ENCODE assay signal across 8 cellular contexts in genomic region chr6:8983202-8983688, GRCh38.
DNase-seq lines count a peak whose midpoint lies in the region; ATAC-seq and TF ChIP-seq lines count a peak whose summit lies in the region.

No MANE protein-coding gene starts in this region.

- in situ Hi-C loops in Caki2 (cut with HindIII; ENCODE audit: low pct_unique_long_range_greater_than_20kb, low sequenced_read_pairs), result no loop called here

- peak; percentile 91 for ATAC-seq in GM19468 (IDR thresholded peaks at IDR 0.05; ENCODE audit: extremely low read depth, unreplicated experiment)
- peak; percentile 94 for ATAC-seq in HG03565 (IDR thresholded peaks at IDR 0.05; ENCODE audit: unreplicated experiment)
- ATAC-seq in activated CD8-positive, alpha-beta T cell treated with anti-CD3 and anti-CD28 coated beads for 36 hours, result peak; percentile 94
- ATAC-seq in mucosa of descending colon, result peak; percentile 92
- peak; percentile 74 for ATAC-seq in stimulated activated memory B cell treated with anti-CD40 and anti-IgM and Interleukin-4, amounts not matched to agents 10 μg/mL and 1 μg/mL and 100 μg/mL, for 72 hours

- peaks cover 18% of the 10 kb centered on the region for H3K27me3 Mint-ChIP-seq in activated CD8-positive, alpha-beta T cell treated with anti-CD3 and anti-CD28 coated beads for 36 hours
- no peaks in the 10 kb centered on the region for H3K27me3 Mint-ChIP-seq in endothelial cell (ENCODE audit: unreplicated experiment)
- peaks cover 33% of the 10 kb centered on the region for H3K27me3 Mint-ChIP-seq in stimulated activated memory B cell treated with anti-CD40 and anti-IgM and Interleukin-4, amounts not matched to agents 10 μg/mL and 1 μg/mL and 100 μg/mL, for 72 hours

- no peaks in the 10 kb centered on the region for H3K9me3 ChIP-seq in mucosa of descending colon

- intact Hi-C loops in activated CD8-positive, alpha-beta T cell treated with anti-CD3 and anti-CD28 coated beads for 36 hours (cut with micrococcal nuclease), result no loop called here
- intact Hi-C loops in mucosa of descending colon (cut with DNase I, micrococcal nuclease), result loop anchor here (5.0 to 10.0 kb wide), 2 partner anchors 429 to 1452 kb away; no protein-coding TSS in a partner anchor

- no peak overlapping the region for H3K27ac Mint-ChIP-seq in activated CD8-positive, alpha-beta T cell treated with anti-CD3 and anti-CD28 coated beads for 36 hours
- H3K27ac Mint-ChIP-seq in endothelial cell (ENCODE audit: unreplicated experiment), result no peak overlapping the region
- no peak overlapping the region for H3K27ac Mint-ChIP-seq in stimulated activated memory B cell treated with anti-CD40 and anti-IgM and Interleukin-4, amounts not matched to agents 10 μg/mL and 1 μg/mL and 100 μg/mL, for 72 hours

- no peaks in the 10 kb centered on the region for H3K4me1 Mint-ChIP-seq in activated CD8-positive, alpha-beta T cell treated with anti-CD3 and anti-CD28 coated beads for 36 hours (ENCODE audit: low read depth)
- H3K4me1 Mint-ChIP-seq in endothelial cell (ENCODE audit: unreplicated experiment), result peaks cover 11% of the 10 kb centered on the region
- H3K4me1 Mint-ChIP-seq in stimulated activated memory B cell treated with anti-CD40 and anti-IgM and Interleukin-4, amounts not matched to agents 10 μg/mL and 1 μg/mL and 100 μg/mL, for 72 hours, result no peaks in the 10 kb centered on the region

- DNase-seq in Caki2 (ENCODE audit: low read depth), result peak; percentile 62
- DNase-seq in NCI-H82 (lab: John Stamatoyannopoulos, UW), result peak; percentile 95
- DNase-seq in activated CD8-positive, alpha-beta T cell treated with anti-CD3 and anti-CD28 coated beads for 36 hours, result peak; percentile 68
- peak; percentile 80 for DNase-seq in endothelial cell (ENCODE audit: low spot score)
- peak; percentile 49 to 71 (median 69) for DNase-seq in mucosa of descending colon

- H3K36me3 Mint-ChIP-seq in activated CD8-positive, alpha-beta T cell treated with anti-CD3 and anti-CD28 coated beads for 36 hours (ENCODE audit: low read depth), result no peaks in the 10 kb centered on the region
- H3K36me3 Mint-ChIP-seq in endothelial cell (ENCODE audit: low read depth, unreplicated experiment), result no peaks in the 10 kb centered on the region
- no peaks in the 10 kb centered on the region for H3K36me3 Mint-ChIP-seq in stimulated activated memory B cell treated with anti-CD40 and anti-IgM and Interleukin-4, amounts not matched to agents 10 μg/mL and 1 μg/mL and 100 μg/mL, for 72 hours

- H3K4me3 Mint-ChIP-seq in activated CD8-positive, alpha-beta T cell treated with anti-CD3 and anti-CD28 coated beads for 36 hours, result no peak overlapping the region
- H3K4me3 Mint-ChIP-seq in endothelial cell (ENCODE audit: unreplicated experiment), result no peak overlapping the region
- H3K4me3 Mint-ChIP-seq in stimulated activated memory B cell treated with anti-CD40 and anti-IgM and Interleukin-4, amounts not matched to agents 10 μg/mL and 1 μg/mL and 100 μg/mL, for 72 hours, result no peak overlapping the region

- no peak overlapping the region for H3K4me3 ChIP-seq in mucosa of descending colon

- no peaks in the 10 kb centered on the region for H3K4me1 ChIP-seq in mucosa of descending colon (ENCODE audit: low read depth)

- peak; percentile 95 for TF ChIP-seq CTCF in activated CD8-positive, alpha-beta T cell treated with anti-CD3 and anti-CD28 coated beads for 36 hours (IDR thresholded peaks at IDR 0.05)
- TF ChIP-seq CTCF in endothelial cell (IDR thresholded peaks at IDR 0.05; ENCODE audit: unreplicated experiment) (peak; percentile 93), mucosa of descending colon (IDR thresholded peaks at IDR 0.05) (peak; percentile 85)

- no peaks in the 10 kb centered on the region for H3K36me3 ChIP-seq in mucosa of descending colon (ENCODE audit: low read depth)

- CTCF ChIA-PET in activated CD8-positive, alpha-beta T cell treated with anti-CD3 and anti-CD28 coated beads for 36 hours (lab: Charles Lee), result interaction anchor here (0.8 to 2.2 kb wide), 9 partner anchors 9 to 1451 kb away, joined by 3 to 7 read pairs (median 3); no protein-coding TSS in a partner anchor

- POLR2A ChIA-PET in activated CD8-positive, alpha-beta T cell treated with anti-CD3 and anti-CD28 coated beads for 36 hours (lab: Charles Lee), result no interaction called here

- H3K9me3 Mint-ChIP-seq in activated CD8-positive, alpha-beta T cell treated with anti-CD3 and anti-CD28 coated beads for 36 hours, result no peaks in the 10 kb centered on the region
- H3K9me3 Mint-ChIP-seq in endothelial cell (ENCODE audit: unreplicated experiment), result no peaks in the 10 kb centered on the region
- peaks cover 4% of the 10 kb centered on the region for H3K9me3 Mint-ChIP-seq in stimulated activated memory B cell treated with anti-CD40 and anti-IgM and Interleukin-4, amounts not matched to agents 10 μg/mL and 1 μg/mL and 100 μg/mL, for 72 hours
